Comparison of ENCODE assay signal across 1 cellular context in the genomic region with DNA sequence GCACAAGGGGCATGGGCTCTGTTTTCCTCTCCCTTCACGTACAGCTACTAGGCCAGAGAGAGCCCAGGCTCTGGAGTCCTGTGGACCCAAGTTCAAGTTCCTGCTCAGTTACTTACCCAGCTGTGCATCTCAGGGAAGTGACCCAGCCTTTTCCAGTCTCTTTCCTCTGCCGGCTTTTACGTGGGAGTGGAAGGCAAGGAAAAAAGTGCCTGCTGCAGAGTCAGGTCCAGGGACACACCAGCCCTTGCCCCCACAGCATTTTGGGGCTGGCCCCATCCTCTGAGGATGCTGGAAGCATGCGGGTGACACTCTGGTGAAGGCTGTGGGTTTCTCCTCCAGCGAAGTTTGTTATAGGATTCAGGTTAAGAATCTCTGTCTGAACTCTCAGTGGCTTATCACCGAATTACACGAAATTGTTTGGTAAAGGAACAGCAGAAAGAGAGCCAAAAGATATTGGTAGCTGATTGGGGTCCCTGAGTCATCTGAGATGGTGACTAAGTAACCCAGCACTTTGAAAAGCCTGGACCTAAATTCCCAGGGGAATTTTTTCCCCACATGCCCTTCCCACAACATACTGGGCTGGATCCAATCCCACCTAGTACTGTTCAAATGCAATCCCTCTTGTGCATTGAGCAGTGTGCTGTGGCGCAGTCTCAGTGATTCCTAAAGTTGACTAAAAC.
TF ChIP-seq lines count a peak whose summit lies in the region.

No MANE protein-coding gene starts in this region.

TF ChIP-seq in HepG2, 621 proteins besides CTCF, POLR2A, EP300 and RAD21 (continued from another document):
- TF ChIP-seq ZBTB38 (CRISPR knock-in tag; IDR thresholded peaks at IDR 0.05) = 0 out of 2 replicates have a peak, but pooled peaks have one; percentile 47
- TF ChIP-seq, protein P1, sequence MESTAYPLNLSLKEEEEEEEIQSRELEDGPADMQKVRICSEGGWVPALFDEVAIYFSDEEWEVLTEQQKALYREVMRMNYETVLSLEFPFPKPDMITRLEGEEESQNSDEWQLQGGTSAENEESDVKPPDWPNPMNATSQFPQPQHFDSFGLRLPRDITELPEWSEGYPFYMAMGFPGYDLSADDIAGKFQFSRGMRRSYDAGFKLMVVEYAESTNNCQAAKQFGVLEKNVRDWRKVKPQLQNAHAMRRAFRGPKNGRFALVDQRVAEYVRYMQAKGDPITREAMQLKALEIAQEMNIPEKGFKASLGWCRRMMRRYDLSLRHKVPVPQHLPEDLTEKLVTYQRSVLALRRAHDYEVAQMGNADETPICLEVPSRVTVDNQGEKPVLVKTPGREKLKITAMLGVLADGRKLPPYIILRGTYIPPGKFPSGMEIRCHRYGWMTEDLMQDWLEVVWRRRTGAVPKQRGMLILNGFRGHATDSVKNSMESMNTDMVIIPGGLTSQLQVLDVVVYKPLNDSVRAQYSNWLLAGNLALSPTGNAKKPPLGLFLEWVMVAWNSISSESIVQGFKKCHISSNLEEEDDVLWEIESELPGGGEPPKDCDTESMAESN (CRISPR knock-in tag; conservative IDR thresholded peaks at IDR 0.05) = peak; percentile 21; the same call in 1 of the 2 replicates
- no peak for TF ChIP-seq ZNF121 (CRISPR knock-in tag; IDR thresholded peaks at IDR 0.05)
- peak; percentile 50; the same call in 1 of the 2 replicates for TF ChIP-seq ZNF619 (CRISPR knock-in tag; IDR thresholded peaks at IDR 0.05)
- 0 out of 2 replicates have a peak, but pooled peaks have one; percentile 29 for TF ChIP-seq ZNF350 (CRISPR knock-in tag; IDR thresholded peaks at IDR 0.05; ENCODE audit: borderline replicate concordance, low read depth)
- 0 out of 2 replicates have a peak, but pooled peaks have one; percentile 8 for TF ChIP-seq ZNF451 (CRISPR knock-in tag; IDR thresholded peaks at IDR 0.05)
- no peak for TF ChIP-seq NR2F6 (IDR thresholded peaks at IDR 0.05)
- no peak for TF ChIP-seq NR2F6 (CRISPR knock-in tag; IDR thresholded peaks at IDR 0.05)
- TF ChIP-seq, protein P2, sequence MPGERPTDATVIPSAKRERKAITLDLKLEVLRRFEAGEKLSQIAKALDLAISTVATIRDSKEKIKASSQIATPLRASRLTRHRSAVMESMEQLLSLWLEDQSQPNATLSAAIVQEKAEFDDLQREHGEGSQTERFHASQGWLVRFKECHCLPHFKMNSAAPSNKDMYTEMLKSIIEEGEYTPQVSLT (CRISPR knock-in tag; IDR thresholded peaks at IDR 0.05; ENCODE audit: borderline replicate concordance, low read depth) = no peak
